ENCODE assay signal across 1 cellular context in the genomic region with DNA sequence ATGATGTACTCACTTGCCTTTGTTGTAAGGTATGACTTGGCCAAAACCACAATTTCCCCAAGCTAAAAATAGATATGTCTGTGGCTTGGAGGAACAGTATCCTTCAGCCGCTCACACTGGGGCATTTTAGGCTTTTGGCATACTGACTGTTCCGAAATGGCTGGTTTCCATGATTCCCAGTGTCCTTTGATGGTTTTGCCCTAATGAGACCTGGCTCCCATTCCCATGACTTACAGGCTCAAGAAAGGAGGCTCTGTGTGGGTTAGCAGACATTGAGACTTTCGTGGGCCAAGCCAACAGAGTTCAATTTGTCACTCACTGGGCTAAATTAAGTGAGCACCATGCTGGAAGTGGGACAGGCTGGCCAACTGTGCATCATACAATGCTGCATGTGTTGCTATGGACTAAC.
TF ChIP-seq lines count a peak whose summit lies in the region.

No MANE protein-coding gene starts in this region.

TF ChIP-seq in HCT116, 20 proteins besides CTCF, POLR2A, EP300 and RAD21:
- TF ChIP-seq, protein P1, sequence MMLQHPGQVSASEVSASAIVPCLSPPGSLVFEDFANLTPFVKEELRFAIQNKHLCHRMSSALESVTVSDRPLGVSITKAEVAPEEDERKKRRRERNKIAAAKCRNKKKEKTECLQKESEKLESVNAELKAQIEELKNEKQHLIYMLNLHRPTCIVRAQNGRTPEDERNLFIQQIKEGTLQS (IDR thresholded peaks at IDR 0.05), result no peak
- TF ChIP-seq, protein P2, sequence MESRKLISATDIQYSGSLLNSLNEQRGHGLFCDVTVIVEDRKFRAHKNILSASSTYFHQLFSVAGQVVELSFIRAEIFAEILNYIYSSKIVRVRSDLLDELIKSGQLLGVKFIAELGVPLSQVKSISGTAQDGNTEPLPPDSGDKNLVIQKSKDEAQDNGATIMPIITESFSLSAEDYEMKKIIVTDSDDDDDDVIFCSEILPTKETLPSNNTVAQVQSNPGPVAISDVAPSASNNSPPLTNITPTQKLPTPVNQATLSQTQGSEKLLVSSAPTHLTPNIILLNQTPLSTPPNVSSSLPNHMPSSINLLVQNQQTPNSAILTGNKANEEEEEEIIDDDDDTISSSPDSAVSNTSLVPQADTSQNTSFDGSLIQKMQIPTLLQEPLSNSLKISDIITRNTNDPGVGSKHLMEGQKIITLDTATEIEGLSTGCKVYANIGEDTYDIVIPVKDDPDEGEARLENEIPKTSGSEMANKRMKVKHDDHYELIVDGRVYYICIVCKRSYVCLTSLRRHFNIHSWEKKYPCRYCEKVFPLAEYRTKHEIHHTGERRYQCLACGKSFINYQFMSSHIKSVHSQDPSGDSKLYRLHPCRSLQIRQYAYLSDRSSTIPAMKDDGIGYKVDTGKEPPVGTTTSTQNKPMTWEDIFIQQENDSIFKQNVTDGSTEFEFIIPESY (IDR thresholded peaks at IDR 0.05; ENCODE audit: extremely low read depth, insufficient replicate concordance, low read length), result no peak
- TF ChIP-seq CBX3 (IDR thresholded peaks at IDR 0.05; ENCODE audit: low read depth) (no peak), SP1 (IDR thresholded peaks at IDR 0.05; ENCODE audit: low read depth) (0 out of 2 replicates have a peak, but pooled peaks have one; percentile 15), EGR1 (IDR thresholded peaks at IDR 0.05; ENCODE audit: low read depth) (no peak), JUND (IDR thresholded peaks at IDR 0.05) (no peak), FOSL1 (IDR thresholded peaks at IDR 0.05; ENCODE audit: low read depth) (no peak)
